18 cellular contexts compared by ENCODE assay signal in genomic region chr17:44961921-44962350, GRCh38. TPM values are rescaled to one million over a fixed set of nuclear protein-coding genes. Genes with fewer than 3 reads are reported as not detected.
A peak's percentile ranks its signal among the peaks of the same experiment; 100 is the strongest.
DNase-seq lines count a peak whose midpoint lies in the region; ATAC-seq and TF ChIP-seq lines count a peak whose summit lies in the region.
"Had no signal": no experiment of that assay in that cellular context is flagged by ENCODE, and none has a peak within 500 bp of the region (broad histone marks: within the 10 kb centered on the region; RNA-seq: fewer than 3 reads in every experiment).

No MANE protein-coding gene starts in this region.

- no peak for TF ChIP-seq POLR2A in gastrocnemius medialis (IDR thresholded peaks at IDR 0.05)

- intact Hi-C loops in OCI-LY7 (cut with micrococcal nuclease; ENCODE audit: unreplicated experiment) (no loop called here), gastrocnemius medialis (cut with DNase I; ENCODE audit: low total_unique reads) (no loop called here)

- peaks cover 3% of the 10 kb centered on the region for H3K9me3 Mint-ChIP-seq in endodermal cell
- H3K9me3 Mint-ChIP-seq: activated naive CD8-positive, alpha-beta T cell treated with anti-CD3 and anti-CD28 coated beads, Interleukin-2, amount 10 ng/mL, durations not matched to agents 7 days and 5 days had no signal

- H4K20me1 ChIP-seq in OCI-LY7 (ENCODE audit: insufficient read depth, low read length) = no peaks in the 10 kb centered on the region

- 72% methylated on average over 7 of the region's 7 CpGs; no CpG with 5 or more reads in 1 of the 2 experiments for WGBS in endodermal cell (ENCODE audit: insufficient coverage in 1 of 2, insufficient read length in 1 of 2), 2 experiments

- no peak overlapping the region for H3K27ac ChIP-seq in OCI-LY7 (ENCODE audit: low read depth, low read length, poor library complexity, severe bottlenecking)
- no peak overlapping the region for H3K27ac ChIP-seq in endodermal cell (ENCODE audit: low read depth, low read length)
- H3K27ac ChIP-seq in gastrocnemius medialis = no peak overlapping the region

- H3K4me2 ChIP-seq in OCI-LY7 (ENCODE audit: low read length) = no peak overlapping the region

- no peak overlapping the region for H2AFZ ChIP-seq in OCI-LY7 (ENCODE audit: low read length)

- peaks cover 34% of the 10 kb centered on the region for H3K27me3 ChIP-seq in endodermal cell (ENCODE audit: control insufficient read depth, insufficient read depth, low read length, poor library complexity, severe bottlenecking)
- peaks cover 46 to 67% (median 48%) of the 10 kb centered on the region in 3 donors for H3K27me3 ChIP-seq in gastrocnemius medialis

- no peaks in the 10 kb centered on the region for H3K79me2 ChIP-seq in OCI-LY7 (ENCODE audit: insufficient read depth, low read depth, low read length)

- 0 out of 2 replicates have a peak, but pooled peaks have one; percentile 26 for TF ChIP-seq CTCF in OCI-LY7 (conservative IDR thresholded peaks at IDR 0.05; ENCODE audit: low read length)
- peak; percentile 63 for TF ChIP-seq CTCF in endodermal cell (conservative IDR thresholded peaks at IDR 0.05)
- TF ChIP-seq CTCF in retinal pigment epithelial cell (conservative IDR thresholded peaks at IDR 0.05; ENCODE audit: low read depth, low read length) = peak; percentile 21
- no peak for TF ChIP-seq CTCF in gastrocnemius medialis (IDR thresholded peaks at IDR 0.05 in 4 of 5, conservative IDR thresholded peaks at IDR 0.05 in 1 of 5)

- no peaks in the 10 kb centered on the region for H3K36me3 Mint-ChIP-seq in endodermal cell (ENCODE audit: low read depth)
- H3K36me3 Mint-ChIP-seq: activated naive CD8-positive, alpha-beta T cell treated with anti-CD3 and anti-CD28 coated beads, Interleukin-2, amount 10 ng/mL, durations not matched to agents 7 days and 5 days had no signal

- peaks cover 58% of the 10 kb centered on the region for H3K27me3 Mint-ChIP-seq in endodermal cell (ENCODE audit: insufficient read depth)

- H3K27ac Mint-ChIP-seq in endodermal cell = no peak overlapping the region
- H3K27ac Mint-ChIP-seq: activated naive CD8-positive, alpha-beta T cell treated with anti-CD3 and anti-CD28 coated beads, Interleukin-2, amount 10 ng/mL, durations not matched to agents 7 days and 5 days had no signal

- H3K4me3 Mint-ChIP-seq in endodermal cell = no peak overlapping the region
- H3K4me3 Mint-ChIP-seq: activated naive CD8-positive, alpha-beta T cell treated with anti-CD3 and anti-CD28 coated beads, Interleukin-2, amount 10 ng/mL, durations not matched to agents 7 days and 5 days; naive thymus-derived CD8-positive, alpha-beta T cell had no signal

- peak; percentile 57 for DNase-seq in DMS53 (lab: John Stamatoyannopoulos, UW)
- no peak for DNase-seq in DMS53 treated with DMSO at 0.1 percent for 48 hours (lab: John Stamatoyannopoulos, UW; ENCODE audit: unreplicated experiment)
- DNase-seq in OCI-LY7 (ENCODE audit: low spot score) = no peak
- DNase-seq in endodermal cell = peak; percentile 88
- DNase-seq in retinal pigment epithelial cell (ENCODE audit: low read depth) = no peak
- no peak for DNase-seq in gastrocnemius medialis
- DNase-seq in activated CD8-positive, alpha-beta memory T cell treated with anti-CD3 and anti-CD28 coated beads, Interleukin-2, amount 50 U/mL, for 48 hours = no peak
- DNase-seq: activated naive CD8-positive, alpha-beta T cell treated with anti-CD3 and anti-CD28 coated beads, Interleukin-2, amount 10 ng/mL, durations not matched to agents 7 days and 5 days; activated T-cell treated with anti-CD3 and anti-CD28 coated beads for 4 hours; erythroblast; hippocampal formation; left ventricle myocardium superior; naive thymus-derived CD8-positive, alpha-beta T cell had no signal

- H3K36me3 ChIP-seq in OCI-LY7 (ENCODE audit: insufficient read depth, low read length) (no peaks in the 10 kb centered on the region), endodermal cell (ENCODE audit: control insufficient read depth, insufficient read depth, low read length) (no peaks in the 10 kb centered on the region), gastrocnemius medialis (no peaks in the 10 kb centered on the region)
- H3K36me3 ChIP-seq: HAP-1 had no signal

- no peaks in the 10 kb centered on the region for H3K4me1 Mint-ChIP-seq in endodermal cell

- no peaks in the 10 kb centered on the region for H3K4me1 ChIP-seq in OCI-LY7 (ENCODE audit: insufficient read depth, low read length, poor library complexity, severe bottlenecking)
- H3K4me1 ChIP-seq in endodermal cell (ENCODE audit: control insufficient read depth, insufficient read depth, low read length) = no peaks in the 10 kb centered on the region
- peaks cover 0 to 3% of the 10 kb centered on the region in 2 donors for H3K4me1 ChIP-seq in gastrocnemius medialis
- H3K4me1 ChIP-seq: HAP-1 had no signal

- no TSS peak for BruUV-seq in OCI-LY7 (replicated peaks; lab: Mats Ljungman, UMichigan)

- no peak for ATAC-seq in HG03521 (IDR thresholded peaks at IDR 0.05; ENCODE audit: unreplicated experiment)
- ATAC-seq in gastrocnemius medialis = no peak
- ATAC-seq: left ventricle myocardium superior; naive thymus-derived CD8-positive, alpha-beta T cell; sciatic nerve had no signal

- in situ Hi-C loops in gastrocnemius medialis (cut with MboI; ENCODE audit: low sequenced_read_pairs in 4 of 4) = no loop called here

- POLR2A ChIA-PET in OCI-LY7 (lab: Charles Lee) = no interaction called here

- H3K9me3 ChIP-seq in OCI-LY7 (ENCODE audit: low read length) (no peaks in the 10 kb centered on the region), endodermal cell (ENCODE audit: control insufficient read depth, low read length) (peaks cover 7% of the 10 kb centered on the region), gastrocnemius medialis (no peaks in the 10 kb centered on the region)
- H3K9me3 ChIP-seq: HAP-1 had no signal

- H3K9ac ChIP-seq in endodermal cell (ENCODE audit: extremely low read depth, low read length, poor library complexity, severe bottlenecking) = no peak overlapping the region

- CTCF ChIA-PET in OCI-LY7 (lab: Charles Lee; ENCODE audit: unreplicated experiment) = no interaction called here

- H3K4me3 ChIP-seq in OCI-LY7 (ENCODE audit: low read depth, low read length, poor library complexity, severe bottlenecking) (no peak overlapping the region), endodermal cell (ENCODE audit: low read length) (no peak overlapping the region), retinal pigment epithelial cell (ENCODE audit: low read length) (no peak overlapping the region), gastrocnemius medialis (no peak overlapping the region)
- H3K4me3 ChIP-seq: HAP-1 had no signal

- H3K9me2 ChIP-seq in OCI-LY7 (ENCODE audit: insufficient read depth, low read length) = no peaks in the 10 kb centered on the region

RNA-seq across cellular contexts. Expression of gene C1QL1, which starts 6.2 kb away (rescaled TPM):
- total RNA-seq in OCI-LY7 (2014; rRNA removed; shearing (Covaris generic)) = not detected in 2 replicates
- total RNA-seq in OCI-LY7 (2022) = not detected in 2 replicates
- total RNA-seq in endodermal cell = 1 to 10 TPM; 1.4 to 2.7 TPM
- 13.9 TPM for polyA plus RNA-seq in endodermal cell (2013, experiment 1 of 2)
- 12.4 TPM for polyA plus RNA-seq in endodermal cell (2013, experiment 2 of 2)
- total RNA-seq in gastrocnemius medialis = not detected
- total RNA-seq: activated naive CD8-positive, alpha-beta T cell treated with anti-CD3 and anti-CD28 coated beads, Interleukin-2, amount 10 ng/mL, durations not matched to agents 7 days and 5 days; naive thymus-derived CD8-positive, alpha-beta T cell had no signal
- polyA plus RNA-seq: naive thymus-derived CD8-positive, alpha-beta T cell had no signal

RNA-seq across cellular contexts. Expression of gene KIF18B, which starts 14.4 kb away (rescaled TPM):
- 33.4 and 42.2 TPM in 2 replicates for total RNA-seq in OCI-LY7 (2014; rRNA removed; shearing (Covaris generic))
- 126 and 146 TPM in 2 replicates for total RNA-seq in OCI-LY7 (2022)
- total RNA-seq in endodermal cell = 10 to 100 TPM; 43.5 to 64.7 TPM
- polyA plus RNA-seq in endodermal cell (2013, experiment 1 of 2) = 45.3 TPM
- polyA plus RNA-seq in endodermal cell (2013, experiment 2 of 2) = 46.4 TPM
- total RNA-seq in gastrocnemius medialis = 1 to 10 TPM in 1 of 4 donors, under 1 TPM in 1, not detected in 2; 0.09 to 1.7 TPM
- total RNA-seq: naive thymus-derived CD8-positive, alpha-beta T cell had no signal
- polyA plus RNA-seq: naive thymus-derived CD8-positive, alpha-beta T cell had no signal

RNA-seq across cellular contexts. Expression of gene GFAP, which starts 46.6 kb away (rescaled TPM):
- total RNA-seq in OCI-LY7 (2014; rRNA removed; shearing (Covaris generic)) = 0.51 TPM in 1 of 2 replicates, not detected in the other
- not detected in 2 replicates for total RNA-seq in OCI-LY7 (2022)
- total RNA-seq in endodermal cell = under 1 TPM in 1 of 2 donors, not detected in 1; 0.35 TPM
- 0.11 TPM for polyA plus RNA-seq in endodermal cell (2013, experiment 1 of 2)
- polyA plus RNA-seq in endodermal cell (2013, experiment 2 of 2) = 0.83 TPM
- not detected for total RNA-seq in gastrocnemius medialis
- total RNA-seq: A172; activated naive CD8-positive, alpha-beta T cell treated with anti-CD3 and anti-CD28 coated beads, Interleukin-2, amount 10 ng/mL, durations not matched to agents 7 days and 5 days; naive thymus-derived CD8-positive, alpha-beta T cell; T-helper 1 cell treated with Interleukin-12 subunit alpha and Interleukin-12 subunit beta and Interleukin-4 antibody, amounts not matched to agents 30 ng/mL and 1 ng/mL, for 36 hours had no signal

Comparison
In these comparisons a context has a peak if more than half of its experiments do, and no peak if none do; other contexts are left out.
1. DNase-seq: peak in DMS53 (single experiment) and endodermal cell (single experiment); none in DMS53 treated with DMSO at 0.1 percent for 48 hours (single experiment), OCI-LY7 (single experiment), retinal pigment epithelial cell (single experiment), gastrocnemius medialis (0 of 2) and activated CD8-positive, alpha-beta memory T cell treated with anti-CD3 and anti-CD28 coated beads, Interleukin-2, amount 50 U/mL, for 48 hours (single experiment).
2. CTCF ChIP-seq: peak in OCI-LY7 (single experiment), endodermal cell (single experiment) and retinal pigment epithelial cell (single experiment); none in gastrocnemius medialis (0 of 5).
3. RNA of gene KIF18B, which starts 14.4 kb away (total RNA-seq): 33.4 to 146 TPM in OCI-LY7 and 43.5 to 64.7 TPM in endodermal cell; 0.09 to 1.7 TPM in gastrocnemius medialis; every median in the first group is over 10 times any median in the second.